8 cellular contexts compared by ENCODE assay signal in genomic region chr1:6491076-6491449, GRCh38. TPM values are rescaled to one million over a fixed set of nuclear protein-coding genes. Genes with fewer than 3 reads are reported as not detected.
DNase-seq lines count a peak whose midpoint lies in the region; TF ChIP-seq lines count a peak whose summit lies in the region.

No MANE protein-coding gene starts in this region.

- peak overlapping the region; percentile 69 for H3K27ac ChIP-seq in 22Rv1
- peak overlapping the region; percentile 64 for H3K27ac ChIP-seq in HUES6 (ENCODE audit: low read depth, low read length)
- H3K27ac ChIP-seq in breast epithelium: peak overlapping the region; percentile 82 to 86

- H3K4me1 Mint-ChIP-seq in mesothelial cell of epicardium: peaks cover 23% of the 10 kb centered on the region

- H3K36me3 ChIP-seq in HUES6 (ENCODE audit: control insufficient read depth, insufficient read depth, low read length): no peaks in the 10 kb centered on the region
- no peaks in the 10 kb centered on the region for H3K36me3 ChIP-seq in breast epithelium

- TF ChIP-seq CTCF in 22Rv1 (IDR thresholded peaks at IDR 0.05) (no peak), breast epithelium (IDR thresholded peaks at IDR 0.05) (no peak), mesothelial cell of epicardium (IDR thresholded peaks at IDR 0.05; ENCODE audit: unreplicated experiment) (no peak)

- H3K36me3 Mint-ChIP-seq in mesothelial cell of epicardium: no peaks in the 10 kb centered on the region

- H3K4me3 ChIP-seq in HUES6 (ENCODE audit: low read depth, low read length) (peak overlapping the region; percentile 85), breast epithelium (peak overlapping the region; percentile 40 to 75 (median 71))

- intact Hi-C loops in breast epithelium (cut with DNase I; ENCODE audit: low total_unique reads) (loop anchor here (10.0 kb wide), 1 partner anchor 154 kb away; no protein-coding TSS in a partner anchor), posterior cingulate gyrus (cut with DNase I) (no loop called here)

- DNase-seq in breast epithelium (ENCODE audit: low spot score in 2 of 2): no peak
- DNase-seq in mesothelial cell of epicardium (ENCODE audit: low spot score in 2 of 2, unreplicated experiment in 2 of 2): no peak
- no peak for DNase-seq in NOMO-1 treated with DMSO at 0.1 percent for 48 hours (lab: John Stamatoyannopoulos, UW; ENCODE audit: unreplicated experiment)
- no peak for DNase-seq in COLO668 (lab: John Stamatoyannopoulos, UW; ENCODE audit: unreplicated experiment)
- no peak for DNase-seq in posterior cingulate gyrus
- DNase-seq in NCI-H748 treated with DMSO at 0.1 percent for 48 hours (lab: John Stamatoyannopoulos, UW): no peak

- H3K4me3 Mint-ChIP-seq in mesothelial cell of epicardium: peak overlapping the region; percentile 73

- H3K4me1 ChIP-seq in HUES6 (ENCODE audit: control insufficient read depth, insufficient read depth, low read length) (peaks cover 46% of the 10 kb centered on the region), breast epithelium (peaks cover 1 to 8% of the 10 kb centered on the region in 2 donors)

- no peak for TF ChIP-seq POLR2A in breast epithelium (IDR thresholded peaks at IDR 0.05)

- peaks cover 4% of the 10 kb centered on the region for H3K27me3 Mint-ChIP-seq in mesothelial cell of epicardium (ENCODE audit: low read depth)

- H3K27me3 ChIP-seq in HUES6 (ENCODE audit: control insufficient read depth, insufficient read depth, low read length) (peaks cover 7% of the 10 kb centered on the region), breast epithelium (no peaks in the 10 kb centered on the region)

- peak overlapping the region; percentile 76 for H3K9ac ChIP-seq in HUES6 (ENCODE audit: low read length)

- H3K9me3 ChIP-seq in HUES6 (ENCODE audit: control insufficient read depth, insufficient read depth, low read depth, low read length): no peaks in the 10 kb centered on the region
- no peaks in the 10 kb centered on the region for H3K9me3 ChIP-seq in breast epithelium

- peak overlapping the region; percentile 77 for H3K27ac Mint-ChIP-seq in mesothelial cell of epicardium

- H3K9me3 Mint-ChIP-seq in mesothelial cell of epicardium: no peaks in the 10 kb centered on the region

RNA-seq across cellular contexts. Expression of gene PLEKHG5, which starts 0.4 kb away (rescaled TPM):
- 10 to 100 TPM in 2 of 3 donors, 1 to 10 TPM in 1; 7.0 to 12.0 (median 11.8) TPM for total RNA-seq in breast epithelium
- total RNA-seq in mesothelial cell of epicardium: 49.3 to 51.2 TPM (median 50.7 TPM) in 3 replicates

RNA-seq across cellular contexts. Expression of gene TNFRSF25, which starts 25.1 kb away (rescaled TPM):
- total RNA-seq in breast epithelium: 10 to 100 TPM in 2 of 3 donors, 1 to 10 TPM in 1; 3.8 to 13.1 (median 12.4) TPM
- 38.9 to 41.6 TPM (median 39.4 TPM) in 3 replicates for total RNA-seq in mesothelial cell of epicardium
